Comparison of ENCODE assay signal across 8 cellular contexts in genomic region chr1:39408641-39409054, GRCh38.
DNase-seq lines count a peak whose midpoint lies in the region; ATAC-seq, FAIRE-seq and TF ChIP-seq lines count a peak whose summit lies in the region.

No MANE protein-coding gene starts in this region.

- peaks cover 58% of the 10 kb centered on the region for H3K4me1 Mint-ChIP-seq in central memory CD8-positive, alpha-beta T cell

- DNase-seq in ACHN (peak; percentile 95), NCI-H345 (lab: John Stamatoyannopoulos, UW) (peak; percentile 97), kidney (peak; percentile 98)
- DNase-seq in activated CD4-positive, CD25-positive, alpha-beta regulatory T cell treated with anti-CD3 and anti-CD28 coated beads, Interleukin-2, amount 50 U/mL, for 72 hours, result peak; percentile 75
- DNase-seq in central memory CD8-positive, alpha-beta T cell (ENCODE audit: low spot score in 2 of 2), result peak; percentile 47 to 50
- peak; percentile 55 to 72 for DNase-seq in stimulated activated CD4-positive, alpha-beta T cell treated with anti-CD3 and anti-CD28 coated beads, Interleukin-15, amount 100 ng/mL, for 1 hour (ENCODE audit: low read depth in 1 of 2, low spot score in 1 of 2)

- FAIRE-seq in kidney (lab: Jason Lieb, UNC), result no peak

- peak overlapping the region; percentile 94 to 99 for H3K27ac ChIP-seq in kidney (ENCODE audit: low read depth in 2 of 2, low read length in 2 of 2)

- H3K27ac Mint-ChIP-seq in central memory CD8-positive, alpha-beta T cell (ENCODE audit: low read depth), result peak overlapping the region; percentile 64

- in situ Hi-C loops in ACHN (cut with HindIII; ENCODE audit: low pct_ligation_motif_present, low pct_unique_long_range_greater_than_20kb, low sequenced_read_pairs), result no loop called here

- H3K9me3 ChIP-seq in kidney (ENCODE audit: control insufficient read depth in 1 of 2, low read length in 2 of 2), result no peaks in the 10 kb centered on the region

- peaks cover 21% of the 10 kb centered on the region for H3K36me3 Mint-ChIP-seq in central memory CD8-positive, alpha-beta T cell (ENCODE audit: insufficient read depth)

- TF ChIP-seq CTCF in kidney (IDR thresholded peaks at IDR 0.05; ENCODE audit: borderline replicate concordance, extremely low read depth, insufficient read depth), result no peak

- H3K4me1 ChIP-seq in kidney (ENCODE audit: control insufficient read depth in 1 of 2, insufficient read depth in 1 of 2, low read depth in 1 of 2, low read length in 2 of 2), result peaks cover 54 to 64% of the 10 kb centered on the region in 2 donors

- peak overlapping the region; percentile 89 for H3K4me3 Mint-ChIP-seq in central memory CD8-positive, alpha-beta T cell

- H3K27me3 Mint-ChIP-seq in central memory CD8-positive, alpha-beta T cell, result no peaks in the 10 kb centered on the region

- ATAC-seq in GM19025 (IDR thresholded peaks at IDR 0.05; ENCODE audit: low read depth, unreplicated experiment) (peak; percentile 77), HG03280 (IDR thresholded peaks at IDR 0.05; ENCODE audit: unreplicated experiment) (peak; percentile 71)
- peak; percentile 83 for ATAC-seq in central memory CD8-positive, alpha-beta T cell (replicated peaks; ENCODE audit: extremely low read depth, poor library complexity, severe bottlenecking)

- no peak overlapping the region for H3K9ac ChIP-seq in kidney (ENCODE audit: low read length in 2 of 2)

- intact Hi-C loops in kidney (cut with DNase I), result no loop called here

- H3K9me3 Mint-ChIP-seq in central memory CD8-positive, alpha-beta T cell, result no peaks in the 10 kb centered on the region

- H3K36me3 ChIP-seq in kidney (ENCODE audit: control insufficient read depth in 1 of 2, insufficient read depth in 2 of 2, low read length in 2 of 2), result peaks cover 0 to 2% of the 10 kb centered on the region in 2 donors

- H3K4me3 ChIP-seq in kidney (ENCODE audit: low read length in 2 of 2), result peak overlapping the region in 1 of 2 donors; percentile 67
